In genomic region chr1:246497331-246497915, GRCh38 we compare ENCODE assay signal across 9 cellular contexts. TPM values are rescaled to one million over a fixed set of nuclear protein-coding genes. Genes with fewer than 3 reads are reported as not detected.
DNase-seq lines count a peak whose midpoint lies in the region; ATAC-seq, FAIRE-seq and TF ChIP-seq lines count a peak whose summit lies in the region.
"Had no signal": no experiment of that assay in that cellular context is flagged by ENCODE, and none has a peak within 500 bp of the region (broad histone marks: within the 10 kb centered on the region; RNA-seq: fewer than 3 reads in every experiment).

No MANE protein-coding gene starts in this region.

- peak; percentile 92 for FAIRE-seq in TTC549 (lab: Jason Lieb, UNC)

- POLR2A ChIA-PET in HEK293 (lab: Yijun Ruan, JAX), result no interaction called here

- no peak overlapping the region for H3K27ac ChIP-seq in HEK293 (ENCODE audit: extremely low read depth, low read depth, low read length)
- H3K27ac ChIP-seq: epithelial cell of prostate had no signal

- ATAC-seq in activated naive CD4-positive, alpha-beta T cell treated with anti-CD3 and anti-CD28 coated beads, Interleukin-2, amount 50 U/mL, for 72 hours, result peak; percentile 67 to 74

- TF ChIP-seq CTCF in HEK293 (tag by site-specific recombination; IDR thresholded peaks at IDR 0.05) (no peak), foreskin fibroblast (IDR thresholded peaks at IDR 0.05; ENCODE audit: low read depth, low read length) (peak; percentile 54)

- intact Hi-C loops in posterior vena cava (cut with DNase I), result loop anchor here in 1 of 2 donors (5.0 kb wide), 1 partner anchor 200 kb away; no protein-coding TSS in a partner anchor

- H3K36me3 Mint-ChIP-seq in activated naive CD4-positive, alpha-beta T cell treated with anti-CD3 and anti-CD28 coated beads, Interleukin-2, amount 50 U/mL, for 72 hours, result no peaks in the 10 kb centered on the region

- H3K4me1 ChIP-seq in HEK293 (ENCODE audit: control insufficient read depth, insufficient read depth, low read length), result no peaks in the 10 kb centered on the region; the same call in 1 of the 2 replicates

- CTCF ChIA-PET in HEK293 (lab: Yijun Ruan, JAX), result interaction anchor here (0.6 to 1.4 kb wide), 7 partner anchors 57 to 1982 kb away, joined by 3 to 4 read pairs (median 3); no protein-coding TSS in a partner anchor

- no peaks in the 10 kb centered on the region for H3K9me3 Mint-ChIP-seq in activated naive CD4-positive, alpha-beta T cell treated with anti-CD3 and anti-CD28 coated beads, Interleukin-2, amount 50 U/mL, for 72 hours

- H3K27ac Mint-ChIP-seq in activated naive CD4-positive, alpha-beta T cell treated with anti-CD3 and anti-CD28 coated beads, Interleukin-2, amount 50 U/mL, for 72 hours, result no peak overlapping the region

- H3K9me3 ChIP-seq in HEK293 (ENCODE audit: control insufficient read depth, insufficient read depth, low read depth, low read length), result no peaks in the 10 kb centered on the region

- no peaks in the 10 kb centered on the region for H3K36me3 ChIP-seq in HEK293 (ENCODE audit: control insufficient read depth in 2 of 2, insufficient read depth in 1 of 2, low read length in 2 of 2)

- H3K4me3 ChIP-seq in HEK293 (ENCODE audit: low read depth, low read length) (no peak overlapping the region), foreskin fibroblast (ENCODE audit: low read depth in 1 of 2, low read length in 2 of 2) (no peak overlapping the region)

- peak in 1 of 2 donors; percentile 41 for DNase-seq in activated naive CD4-positive, alpha-beta T cell treated with anti-CD3 and anti-CD28 coated beads, Interleukin-2, amount 50 U/mL, for 72 hours (ENCODE audit: low spot score in 2 of 2)
- DNase-seq in activated naive CD4-positive, alpha-beta T cell (lab: John Stamatoyannopoulos, UW), result no peak
- DNase-seq in NCI-H1694 (lab: John Stamatoyannopoulos, UW) (peak; percentile 86), foreskin fibroblast (peak; percentile 34 to 79), renal cortical epithelial cell (ENCODE audit: low read depth) (peak; percentile 78), posterior vena cava (ENCODE audit: low spot score) (no peak)

TF ChIP-seq in HEK293, 187 proteins besides CTCF, POLR2A, EP300 and RAD21:
- TF ChIP-seq ZNF692 (tag by site-specific recombination; IDR thresholded peaks at IDR 0.05) (no peak), PATZ1 (tag by site-specific recombination; IDR thresholded peaks at IDR 0.05) (no peak), ZNF423 (tag by site-specific recombination; IDR thresholded peaks at IDR 0.05) (no peak), ZNF654 (tag by site-specific recombination; IDR thresholded peaks at IDR 0.05; ENCODE audit: low read depth) (peak; percentile 27), YY1 (tag by site-specific recombination; IDR thresholded peaks at IDR 0.05) (no peak)
TF ChIP-seq in HEK293: peak in this region for 1.

RNA-seq across cellular contexts. Expression of gene SMYD3, which starts 9.7 kb away (rescaled TPM):
- total RNA-seq in activated naive CD4-positive, alpha-beta T cell treated with anti-CD3 and anti-CD28 coated beads, Interleukin-2, amount 50 U/mL, for 72 hours, result 10 to 100 TPM; 18.5 to 30.1 TPM
- total RNA-seq in renal cortical epithelial cell (24.8 and 29.5 TPM in 2 replicates), posterior vena cava (10 to 100 TPM; 16.7 to 18.2 TPM)

Comparison
In these comparisons a context has a peak if more than half of its experiments do, and no peak if none do; other contexts are left out.
1. DNase-seq: peak in NCI-H1694 (single experiment), foreskin fibroblast (2 of 2) and renal cortical epithelial cell (single experiment); none in activated naive CD4-positive, alpha-beta T cell (0 of 4) and posterior vena cava (single experiment).